ENCODE assay signal across 23 cellular contexts in the genomic region with DNA sequence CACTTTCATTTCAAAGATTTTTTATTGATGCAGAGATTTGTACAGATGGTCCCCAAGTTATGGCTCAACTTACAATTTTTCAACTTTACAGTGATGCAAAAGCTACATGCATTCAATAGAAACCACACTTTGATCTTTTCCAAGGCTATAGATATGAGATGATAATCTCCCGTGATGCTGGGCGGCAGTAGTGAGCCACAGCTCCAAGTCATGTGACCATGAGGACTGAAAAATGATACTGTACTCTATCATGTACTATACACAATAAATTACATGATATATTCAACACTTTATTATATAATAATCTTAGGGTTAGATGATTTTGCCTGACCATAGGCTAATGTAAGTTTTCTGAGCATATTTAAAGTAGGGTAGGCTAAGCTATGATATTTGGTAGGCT. TPM values are rescaled to one million over a fixed set of nuclear protein-coding genes. Genes with fewer than 3 reads are reported as not detected.
DNase-seq lines count a peak whose midpoint lies in the region; ATAC-seq, FAIRE-seq and TF ChIP-seq lines count a peak whose summit lies in the region.
"Had no signal": no experiment of that assay in that cellular context is flagged by ENCODE, and none has a peak within 500 bp of the region (broad histone marks: within the 10 kb centered on the region; RNA-seq: fewer than 3 reads in every experiment).

No MANE protein-coding gene starts in this region.

- H3K4me3 ChIP-seq in OCI-LY3 (ENCODE audit: low read length) (no peak overlapping the region), K562 (no peak overlapping the region), right atrium auricular region (no peak overlapping the region)
- H3K4me3 ChIP-seq: A549; BLaER1 treated with 17β-estradiol and CSF1 and Interleukin-3, amounts not matched to agents 10 nM and 100 nM; GM23338 had no signal

- ATAC-seq in K562: no peak
- ATAC-seq: A549, GM23338 had no signal

- H3K9me3 ChIP-seq in OCI-LY3 (ENCODE audit: insufficient read depth, low read length) (no peaks in the 10 kb centered on the region), K562 (replicated peaks; ENCODE audit: control insufficient read depth, insufficient read depth, low read depth, low read length) (peaks cover 4% of the 10 kb centered on the region; the same call in 1 of the 2 replicates), right atrium auricular region (no peaks in the 10 kb centered on the region)
- H3K9me3 ChIP-seq: A549; BE2C; BLaER1 treated with 17β-estradiol and CSF1 and Interleukin-3, amounts not matched to agents 10 nM and 100 nM had no signal

- FAIRE-seq in K562 (lab: Jason Lieb, UNC): no peak
- FAIRE-seq: A549, GM12891, GM18507 had no signal

- H4K20me1 ChIP-seq in OCI-LY3 (ENCODE audit: insufficient read depth, low read length) (no peaks in the 10 kb centered on the region), K562 (replicated peaks; ENCODE audit: control insufficient read depth, insufficient read depth, low read length) (no peaks in the 10 kb centered on the region)
- H4K20me1 ChIP-seq: BLaER1 treated with 17β-estradiol and CSF1 and Interleukin-3, amounts not matched to agents 10 nM and 100 nM had no signal

- no peaks in the 10 kb centered on the region for H3K4me1 Mint-ChIP-seq in activated CD4-positive, alpha-beta T cell treated with anti-CD3 and anti-CD28 coated beads, Interleukin-2, amount 10 ng/mL, durations not matched to agents 24 days and 14 days
- H3K4me1 Mint-ChIP-seq: CD4-positive, alpha-beta memory T cell; GM23338; H9 had no signal

- DNase-seq in activated CD4-positive, alpha-beta T cell treated with anti-CD3 and anti-CD28 coated beads, Interleukin-2, amount 10 ng/mL, durations not matched to agents 24 days and 14 days: peak; percentile 21
- no peak for DNase-seq in activated CD4-positive, alpha-beta T cell treated with anti-CD3 and anti-CD28 coated beads for 48 hours
- DNase-seq in K562 (ENCODE audit: extremely low read depth in 1 of 4, low spot score in 3 of 4) (no peak), right atrium auricular region (ENCODE audit: low spot score) (no peak)
- no peak for DNase-seq in activated effector memory CD4-positive, alpha-beta T cell treated with Interleukin-2 at 50 U/mL for 16 hours
- DNase-seq: 8988T; ACHN; AML-193; BE2C; Calu3; CD4-positive, alpha-beta memory T cell; COR-L47; DMS53; DMS79 treated with DMSO at 0.1 percent for 48 hours; GF-D8; H9; HFFc6 had no signal

- H3K4me2 ChIP-seq in OCI-LY3 (ENCODE audit: low read length) (no peak overlapping the region), K562 (ENCODE audit: insufficient read depth, low read length) (no peak overlapping the region)
- H3K4me2 ChIP-seq: A549; BLaER1 treated with 17β-estradiol and CSF1 and Interleukin-3, amounts not matched to agents 10 nM and 100 nM; GM23338 had no signal

- no peak for TF ChIP-seq CTCF in OCI-LY3 (IDR thresholded peaks at IDR 0.05; ENCODE audit: low read depth, low read length)
- TF ChIP-seq CTCF in K562 (IDR thresholded peaks at IDR 0.05 in 2 of 3, conservative IDR thresholded peaks at IDR 0.05 in 1 of 3; ENCODE audit: insufficient read depth in 2 of 3, low read depth in 1 of 3, low read length in 3 of 3): no peak
- TF ChIP-seq CTCF in right atrium auricular region (IDR thresholded peaks at IDR 0.05): no peak

- POLR2A ChIA-PET in K562 (lab: Yijun Ruan, JAX): interaction anchor here (0.5 kb wide), 1 partner anchor 13 kb away, joined by 3 read pairs; no protein-coding TSS in a partner anchor

- no peak for TF ChIP-seq POLR2A in K562 (conservative IDR thresholded peaks at IDR 0.05)

- no peak for TF ChIP-seq EP300 in K562 (IDR thresholded peaks at IDR 0.05; ENCODE audit: low read length)

- H3K4me1 ChIP-seq in OCI-LY3 (ENCODE audit: low read length) (peaks cover 4% of the 10 kb centered on the region; the same call in 1 of the 2 replicates), K562 (replicated peaks in 1 of 2; ENCODE audit: control insufficient read depth in 2 of 2, insufficient read depth in 2 of 2, low read length in 2 of 2) (peaks cover 0 to 4% of the 10 kb centered on the region in 2 experiments; a peak in 3 of 5 replicates), right atrium auricular region (no peaks in the 10 kb centered on the region)
- H3K4me1 ChIP-seq: A549, BE2C had no signal

- no peaks in the 10 kb centered on the region for H3K79me2 ChIP-seq in OCI-LY3 (ENCODE audit: low read length)
- no peaks in the 10 kb centered on the region for H3K79me2 ChIP-seq in K562 (ENCODE audit: control insufficient read depth, insufficient read depth, low read length)

- no peaks in the 10 kb centered on the region for H3K9me3 Mint-ChIP-seq in activated CD4-positive, alpha-beta T cell treated with anti-CD3 and anti-CD28 coated beads, Interleukin-2, amount 10 ng/mL, durations not matched to agents 24 days and 14 days
- H3K9me3 Mint-ChIP-seq: CD4-positive, alpha-beta memory T cell; GM23338; H9; HFFc6 had no signal

- BruUV-seq in K562 (replicated peaks; lab: Mats Ljungman, UMichigan): no TSS peak

- no peak overlapping the region for H3K27ac ChIP-seq in OCI-LY3 (ENCODE audit: low read length)
- H3K27ac ChIP-seq in K562 (ENCODE audit: extremely low read depth, low read depth, low read length): no peak overlapping the region
- H3K27ac ChIP-seq in right atrium auricular region: no peak overlapping the region
- H3K27ac ChIP-seq: A549; BLaER1 treated with 17β-estradiol and CSF1 and Interleukin-3, amounts not matched to agents 10 nM and 100 nM had no signal

- no peaks in the 10 kb centered on the region for H3K36me3 ChIP-seq in OCI-LY3 (replicated peaks; ENCODE audit: low read depth, low read length)
- H3K36me3 ChIP-seq in K562 (ENCODE audit: control insufficient read depth, insufficient read depth, low read length): no peaks in the 10 kb centered on the region
- H3K36me3 ChIP-seq in right atrium auricular region: no peaks in the 10 kb centered on the region
- H3K36me3 ChIP-seq: BE2C had no signal

- 0% methylated on average over 2 of the region's 2 CpGs for WGBS in K562 (ENCODE audit: insufficient coverage, low coverage, missing lambda C conversion rate)

- H3K27me3 ChIP-seq in OCI-LY3 (ENCODE audit: low read depth, low read length) (no peaks in the 10 kb centered on the region), K562 (ENCODE audit: control insufficient read depth in 2 of 2, insufficient read depth in 2 of 2, low read length in 2 of 2) (no peaks in the 10 kb centered on the region), right atrium auricular region (no peaks in the 10 kb centered on the region)
- H3K27me3 ChIP-seq: BE2C; BLaER1 treated with 17β-estradiol and CSF1 and Interleukin-3, amounts not matched to agents 10 nM and 100 nM had no signal

- intact Hi-C loops in activated CD4-positive, alpha-beta T cell treated with anti-CD3 and anti-CD28 coated beads, Interleukin-2, amount 10 ng/mL, durations not matched to agents 24 days and 14 days (cut with micrococcal nuclease): no loop called here
- intact Hi-C loops in K562 (cut with micrococcal nuclease): no loop called here

- no peak overlapping the region for H3K4me3 Mint-ChIP-seq in activated CD4-positive, alpha-beta T cell treated with anti-CD3 and anti-CD28 coated beads, Interleukin-2, amount 10 ng/mL, durations not matched to agents 24 days and 14 days
- H3K4me3 Mint-ChIP-seq: CD4-positive, alpha-beta memory T cell; GM23338; H9; HFFc6 had no signal

- peaks cover 2% of the 10 kb centered on the region for H3K27me3 Mint-ChIP-seq in activated CD4-positive, alpha-beta T cell treated with anti-CD3 and anti-CD28 coated beads, Interleukin-2, amount 10 ng/mL, durations not matched to agents 24 days and 14 days

- H2AFZ ChIP-seq in OCI-LY3 (ENCODE audit: low read depth, low read length) (peak overlapping the region; percentile 57; the same call in 1 of the 2 replicates), K562 (ENCODE audit: low read depth, low read length) (no peak overlapping the region)

- H3K9me1 ChIP-seq in K562 (ENCODE audit: control insufficient read depth, insufficient read depth, low read length): no peaks in the 10 kb centered on the region

- no peaks in the 10 kb centered on the region for H3K36me3 Mint-ChIP-seq in activated CD4-positive, alpha-beta T cell treated with anti-CD3 and anti-CD28 coated beads, Interleukin-2, amount 10 ng/mL, durations not matched to agents 24 days and 14 days (ENCODE audit: low read depth)
- H3K36me3 Mint-ChIP-seq: CD4-positive, alpha-beta memory T cell had no signal

- in situ Hi-C loops in K562 (cut with MboI): no loop called here

- H3K9ac ChIP-seq in OCI-LY3 (ENCODE audit: low read length) (no peak overlapping the region), K562 (ENCODE audit: insufficient read depth in 1 of 2, low read depth in 2 of 2, low read length in 2 of 2) (no peak overlapping the region)
- H3K9ac ChIP-seq: BLaER1 treated with 17β-estradiol and CSF1 and Interleukin-3, amounts not matched to agents 10 nM and 100 nM had no signal

- H3K27ac Mint-ChIP-seq in activated CD4-positive, alpha-beta T cell treated with anti-CD3 and anti-CD28 coated beads, Interleukin-2, amount 10 ng/mL, durations not matched to agents 24 days and 14 days: no peak overlapping the region
- H3K27ac Mint-ChIP-seq: CD4-positive, alpha-beta memory T cell; GM23338; H9; HFFc6 had no signal

- CTCF ChIA-PET in K562 (lab: Yijun Ruan, JAX; ENCODE audit: low intra/inter-chr PET ratio): no interaction called here

- TF ChIP-seq RAD21 in K562 (CRISPR knock-in tag; conservative IDR thresholded peaks at IDR 0.05 in 1 of 2, IDR thresholded peaks at IDR 0.05 in 1 of 2): no peak

RNA-seq across cellular contexts. Expression of a gene that starts 14.0 kb away (rescaled TPM):
- not detected in 2 replicates for total RNA-seq in activated CD4-positive, alpha-beta T cell treated with anti-CD3 and anti-CD28 coated beads, Interleukin-2, amount 10 ng/mL, durations not matched to agents 24 days and 14 days
- 0.56 and 2.1 TPM in 2 replicates for total RNA-seq in K562 (2011; cell fraction: chromatin; rRNA removed; ENCODE audit: low replicate concordance)
- 0.26 and 0.33 TPM in 2 replicates for total RNA-seq in K562 (2011; cell fraction: nucleolus; rRNA removed)
- 0.61 and 0.81 TPM in 2 replicates for total RNA-seq in K562 (2011; cell fraction: nucleoplasm; rRNA removed)
- total RNA-seq in K562 (2014; rRNA removed) (0.41 and 0.49 TPM in 2 replicates), K562 (2014; rRNA removed; fragmentation: Illumina TruSeq; extraction: Trizol) (1.2 and 1.4 TPM in 2 replicates), K562 (2015; rRNA removed; fragmentation: Illumina TruSeq; extraction: Trizol) (0.76 and 0.79 TPM in 2 replicates), K562 (2021) (1.1 and 1.6 TPM in 2 replicates), right atrium auricular region (10 to 100 TPM; 49.9 to 56.9 TPM)
- polyA plus RNA-seq in K562 (2011; rRNA removed) (0.13 and 3.7 TPM in 2 replicates), K562 (2014; fragmentation: Illumina TruSeq; extraction: Trizol) (0.79 and 1.2 TPM in 2 replicates), K562 (2014; fragmentation: Nextera tagmentation; extraction: Ambion mirVana) (under 1 TPM; 0.15 to 0.32 TPM), K562 (2014; rRNA removed) (0.61 and 1.2 TPM in 2 replicates)
- polyA plus RNA-seq in K562 (2011; cell fraction: cytosol; rRNA removed): 0.03 and 1.7 TPM in 2 replicates
- 0.14 and 6.8 TPM in 2 replicates for polyA plus RNA-seq in K562 (2011; cell fraction: nucleus; rRNA removed)
- polyA plus RNA-seq in K562 (2012): 0.61 and 0.98 TPM in 2 replicates
- 0.32 and 9.7 TPM in 2 replicates for polyA minus RNA-seq in K562 (2011; rRNA and poly(A)+ RNA removed)
- 2.7 TPM in 1 of 2 replicates, not detected in the other for polyA minus RNA-seq in K562 (2011; cell fraction: cytosol; rRNA and poly(A)+ RNA removed)
- polyA minus RNA-seq in K562 (2011; cell fraction: nucleus; rRNA and poly(A)+ RNA removed): 0.54 and 13.3 TPM in 2 replicates
- total RNA-seq: GM23338, H9 had no signal
- polyA plus RNA-seq: CD4-positive, alpha-beta memory T cell; GM23338 had no signal

RNA-seq across cellular contexts. Expression of a gene that starts 23.5 kb away (rescaled TPM):
- total RNA-seq in activated CD4-positive, alpha-beta T cell treated with anti-CD3 and anti-CD28 coated beads, Interleukin-2, amount 10 ng/mL, durations not matched to agents 24 days and 14 days: not detected in 2 replicates
- 14.2 and 28.3 TPM in 2 replicates for total RNA-seq in K562 (2011; cell fraction: chromatin; rRNA removed; ENCODE audit: low replicate concordance)
- total RNA-seq in K562 (2011; cell fraction: nucleolus; rRNA removed): 10.7 and 11.6 TPM in 2 replicates
- total RNA-seq in K562 (2011; cell fraction: nucleoplasm; rRNA removed): 18.3 and 32.6 TPM in 2 replicates
- total RNA-seq in K562 (2014; rRNA removed) (4.0 and 6.0 TPM in 2 replicates), K562 (2014; rRNA removed; fragmentation: Illumina TruSeq; extraction: Trizol) (9.5 and 10.2 TPM in 2 replicates), K562 (2015; rRNA removed; fragmentation: Illumina TruSeq; extraction: Trizol) (11.6 and 12.0 TPM in 2 replicates), K562 (2021) (6.8 and 7.8 TPM in 2 replicates), right atrium auricular region (1 to 10 TPM; 7.1 to 9.7 TPM)
- polyA plus RNA-seq in K562 (2011; rRNA removed) (4.4 and 7.0 TPM in 2 replicates), K562 (2014; fragmentation: Illumina TruSeq; extraction: Trizol) (6.1 TPM in 2 replicates), K562 (2014; fragmentation: Nextera tagmentation; extraction: Ambion mirVana) (1 to 10 TPM; 5.9 to 6.0 TPM), K562 (2014; rRNA removed) (4.3 and 5.1 TPM in 2 replicates)
- 2.1 and 2.5 TPM in 2 replicates for polyA plus RNA-seq in K562 (2011; cell fraction: cytosol; rRNA removed)
- 4.4 and 5.0 TPM in 2 replicates for polyA plus RNA-seq in K562 (2011; cell fraction: nucleus; rRNA removed)
- 7.9 and 8.7 TPM in 2 replicates for polyA plus RNA-seq in K562 (2012)
- polyA minus RNA-seq in K562 (2011; rRNA and poly(A)+ RNA removed): 11.3 and 13.9 TPM in 2 replicates
- 4.7 and 5.6 TPM in 2 replicates for polyA minus RNA-seq in K562 (2011; cell fraction: cytosol; rRNA and poly(A)+ RNA removed)
- polyA minus RNA-seq in K562 (2011; cell fraction: nucleus; rRNA and poly(A)+ RNA removed): 19.3 TPM in 2 replicates
- polyA plus RNA-seq: CD4-positive, alpha-beta memory T cell had no signal

Comparison
In these comparisons a context has a peak if more than half of its experiments do, and no peak if none do; other contexts are left out.
1. RNA of a gene that starts 14.0 kb away (total RNA-seq): 49.9 to 56.9 TPM in right atrium auricular region; 0.26 to 2.1 TPM in K562 and not detected in activated CD4-positive, alpha-beta T cell treated with anti-CD3 and anti-CD28 coated beads, Interleukin-2, amount 10 ng/mL, durations not matched to agents 24 days and 14 days; every median in the first group is over 10 times any median in the second.